In genomic region chr2:27954771-27955384, GRCh38 we compare ENCODE assay signal across 10 cellular contexts.
DNase-seq lines count a peak whose midpoint lies in the region; ATAC-seq, FAIRE-seq and TF ChIP-seq lines count a peak whose summit lies in the region.
"Had no signal": no experiment of that assay in that cellular context is flagged by ENCODE, and none has a peak within 500 bp of the region (broad histone marks: within the 10 kb centered on the region; RNA-seq: fewer than 3 reads in every experiment).

No MANE protein-coding gene starts in this region.

- H3K27ac Mint-ChIP-seq in astrocyte (ENCODE audit: unreplicated experiment): peak overlapping the region; percentile 96

- H2AFZ ChIP-seq in astrocyte (ENCODE audit: low read depth, low read length) (no peak overlapping the region), keratinocyte (ENCODE audit: control insufficient read depth, low read length) (no peak overlapping the region)

- peak; percentile 100 for DNase-seq in AG10803 (ENCODE audit: low read depth)
- DNase-seq in H4 (ENCODE audit: low spot score): peak; percentile 81
- DNase-seq in RCC 7860 (ENCODE audit: low spot score): peak; percentile 97
- peak; percentile 100 for DNase-seq in astrocyte (ENCODE audit: low read depth)
- DNase-seq in keratinocyte (ENCODE audit: low read depth, low spot score): peak; percentile 86
- DNase-seq in stimulated activated CD4-positive, alpha-beta T cell treated with anti-CD3 and anti-CD28 coated beads, Interleukin-2, amount 100 ng/mL, for 24 hours: peak; percentile 42 to 51
- DNase-seq in T-helper 9 cell: no peak

- no peaks in the 10 kb centered on the region for H3K9me1 ChIP-seq in keratinocyte (ENCODE audit: control insufficient read depth, extremely low read depth, insufficient read depth, low read length)

- H3K36me3 Mint-ChIP-seq in astrocyte (ENCODE audit: low read depth, unreplicated experiment): peaks cover 4% of the 10 kb centered on the region

- H3K4me1 ChIP-seq in astrocyte (ENCODE audit: insufficient read depth, low read length) (peaks cover 36% of the 10 kb centered on the region), keratinocyte (ENCODE audit: control insufficient read depth, extremely low read depth, insufficient read depth, low read length) (peaks cover 57% of the 10 kb centered on the region)

- H3K4me3 Mint-ChIP-seq in astrocyte (ENCODE audit: unreplicated experiment): no peak overlapping the region
- H3K4me3 Mint-ChIP-seq: neural crest cell had no signal

- no peaks in the 10 kb centered on the region for H3K9me3 Mint-ChIP-seq in astrocyte (ENCODE audit: unreplicated experiment)

- H3K79me2 ChIP-seq in astrocyte (ENCODE audit: insufficient read depth, low read length) (peaks cover 6% of the 10 kb centered on the region), keratinocyte (ENCODE audit: control insufficient read depth, insufficient read depth, low read length) (peaks cover 2% of the 10 kb centered on the region)

- H3K27ac ChIP-seq in astrocyte (ENCODE audit: low read depth, low read length) (peak overlapping the region; percentile 84), keratinocyte (ENCODE audit: control insufficient read depth, insufficient read depth, low read length) (peak overlapping the region; percentile 87)

- H3K27me3 ChIP-seq in astrocyte (ENCODE audit: insufficient read depth, low read length) (no peaks in the 10 kb centered on the region), keratinocyte (ENCODE audit: control insufficient read depth, extremely low read depth, insufficient read depth, low read length) (no peaks in the 10 kb centered on the region)

- dilution Hi-C loops in keratinocyte (cut with MboI; ENCODE audit: extremely low pct_ligation_motif_present, low sequenced_read_pairs): no loop called here

- H4K20me1 ChIP-seq in astrocyte (ENCODE audit: insufficient read depth, low read length) (no peaks in the 10 kb centered on the region), keratinocyte (ENCODE audit: control insufficient read depth, extremely low read depth, insufficient read depth, low read length) (no peaks in the 10 kb centered on the region)

- H3K4me3 ChIP-seq in AG10803 (ENCODE audit: low read length) (no peak overlapping the region), astrocyte (ENCODE audit: insufficient read depth, low read depth, low read length) (no peak overlapping the region), keratinocyte (ENCODE audit: control insufficient read depth in 2 of 3, extremely low read depth in 1 of 3, insufficient read depth in 2 of 3, low read depth in 1 of 3, low read length in 3 of 3) (peak overlapping the region in 2 of 3 experiments; percentile 34 to 44)

- H3K36me3 ChIP-seq in astrocyte (ENCODE audit: insufficient read depth, low read length): no peaks in the 10 kb centered on the region
- H3K36me3 ChIP-seq in keratinocyte (ENCODE audit: control insufficient read depth in 2 of 2, extremely low read depth in 1 of 2, insufficient read depth in 2 of 2, low read length in 2 of 2): no peaks in the 10 kb centered on the region

- FAIRE-seq in RCC 7860 (lab: Jason Lieb, UNC): peak; percentile 99
- peak; percentile 94 for FAIRE-seq in astrocyte (lab: Jason Lieb, UNC)
- FAIRE-seq in keratinocyte (lab: Jason Lieb, UNC): peak; percentile 94
- FAIRE-seq: H1 had no signal

- TF ChIP-seq CTCF in AG10803 (conservative IDR thresholded peaks at IDR 0.05; ENCODE audit: low read length) (peak; percentile 55), astrocyte (IDR thresholded peaks at IDR 0.05; ENCODE audit: insufficient read depth, low read depth, low read length) (peak; percentile 35), keratinocyte (optimal IDR thresholded peaks at IDR 0.05 in 1 of 3, IDR thresholded peaks at IDR 0.05 in 1 of 3, conservative IDR thresholded peaks at IDR 0.05 in 1 of 3; ENCODE audit: extremely low read depth in 1 of 3, insufficient read depth in 2 of 3, low read length in 3 of 3) (peak in 2 of 3 experiments; percentile 12 to 24)

- no peak for ATAC-seq in HG03469 (IDR thresholded peaks at IDR 0.05; ENCODE audit: unreplicated experiment)

- H3K9ac ChIP-seq in astrocyte (ENCODE audit: low read length): peak overlapping the region; percentile 28
- H3K9ac ChIP-seq in keratinocyte (ENCODE audit: control insufficient read depth, extremely low read depth, insufficient read depth, low read length): peak overlapping the region; percentile 52

- H3K4me2 ChIP-seq in astrocyte (ENCODE audit: low read length) (peak overlapping the region; percentile 61), keratinocyte (ENCODE audit: control insufficient read depth, extremely low read depth, insufficient read depth, low read depth, low read length) (peak overlapping the region; percentile 87)

- H3K9me3 ChIP-seq in astrocyte (ENCODE audit: insufficient read depth, low read depth, low read length) (no peaks in the 10 kb centered on the region), keratinocyte (ENCODE audit: control insufficient read depth, low read depth, low read length) (no peaks in the 10 kb centered on the region)

- peaks cover 56% of the 10 kb centered on the region for H3K4me1 Mint-ChIP-seq in astrocyte (ENCODE audit: low read depth, unreplicated experiment)

- no peaks in the 10 kb centered on the region for H3K27me3 Mint-ChIP-seq in astrocyte (ENCODE audit: low read depth, unreplicated experiment)

Comparison
In these comparisons a context has a peak if more than half of its experiments do, and no peak if none do; other contexts are left out.
1. H3K4me3 ChIP-seq: peak in keratinocyte (2 of 3); none in AG10803 (single experiment) and astrocyte (single experiment).
2. Peak in every context shown above with its lines, with median percentiles within 50 percentile points of each other: CTCF ChIP-seq.